ENCODE assay signal across 15 cellular contexts in the genomic region with DNA sequence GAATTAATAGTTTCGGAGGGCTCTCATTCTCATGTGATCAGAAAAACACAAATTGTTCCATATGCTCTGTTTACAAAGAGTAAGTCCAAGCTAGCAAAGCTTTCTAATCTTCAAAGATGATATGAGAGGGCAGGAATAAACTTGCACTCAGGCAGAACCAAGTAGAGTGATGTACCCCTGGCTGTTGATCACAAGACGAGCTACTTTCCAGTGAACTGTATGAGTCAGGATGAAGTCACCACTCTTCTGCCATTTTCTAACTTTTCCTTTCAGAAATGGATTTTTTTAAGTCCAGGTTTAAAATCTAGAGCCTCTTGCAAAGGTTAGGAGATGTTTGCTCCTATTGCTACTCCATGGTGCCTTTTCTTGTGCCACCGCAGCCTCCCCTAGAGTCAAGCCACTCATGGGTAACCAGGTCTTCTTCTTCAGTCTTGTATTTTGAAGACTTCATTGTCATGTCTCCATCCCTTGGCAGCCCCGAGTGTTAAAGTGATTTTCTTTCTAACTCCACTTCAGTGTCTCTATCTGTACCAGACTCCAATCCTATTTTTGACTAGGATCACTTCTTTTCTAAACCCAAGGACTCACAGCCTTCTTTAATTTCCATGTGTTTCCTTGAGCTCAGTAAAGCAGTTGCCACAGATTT.
DNase-seq lines count a peak whose midpoint lies in the region; ATAC-seq, FAIRE-seq and TF ChIP-seq lines count a peak whose summit lies in the region.
"Had no signal": no experiment of that assay in that cellular context is flagged by ENCODE, and none has a peak within 500 bp of the region (broad histone marks: within the 10 kb centered on the region; RNA-seq: fewer than 3 reads in every experiment).

No MANE protein-coding gene starts in this region.

- H3K4me2 ChIP-seq in K562 (ENCODE audit: insufficient read depth, low read length), result no peak overlapping the region

- TF ChIP-seq EP300 in K562 (IDR thresholded peaks at IDR 0.05; ENCODE audit: low read length), result no peak

- H3K4me1 ChIP-seq in K562 (replicated peaks in 1 of 2; ENCODE audit: control insufficient read depth in 2 of 2, insufficient read depth in 2 of 2, low read length in 2 of 2), result peaks cover 0 to 53% of the 10 kb centered on the region in 2 experiments; a peak in 3 of 5 replicates

- H3K4me3 ChIP-seq in K562 (no peak overlapping the region), kidney epithelial cell (ENCODE audit: low read depth, low read length) (no peak overlapping the region)

- TF ChIP-seq RAD21 in K562 (CRISPR knock-in tag; conservative IDR thresholded peaks at IDR 0.05 in 1 of 2, IDR thresholded peaks at IDR 0.05 in 1 of 2), result no peak

- POLR2A ChIA-PET in K562 (lab: Yijun Ruan, JAX), result interaction anchor here (0.6 kb wide), 3 partner anchors 8 to 96 kb away, joined by 3 read pairs; no protein-coding TSS in a partner anchor

- DNase-seq in COLO829 (ENCODE audit: low spot score), result peak; percentile 96
- DNase-seq in HPDE6-E6E7 (ENCODE audit: extremely low spot score), result peak; percentile 90
- peak in 2 of 4 experiments; percentile 26 to 39 for DNase-seq in K562 (ENCODE audit: extremely low read depth in 1 of 4, low spot score in 3 of 4)
- peak; percentile 78 for DNase-seq in kidney epithelial cell (ENCODE audit: low read depth)
- no peak for DNase-seq in NCI-H2227 treated with DMSO at 0.1 percent for 48 hours (lab: John Stamatoyannopoulos, UW)
- no peak for DNase-seq in occipital lobe (lab: John Stamatoyannopoulos, UW)
- no peak for DNase-seq in activated CD4-positive, CD25-positive, alpha-beta regulatory T cell (lab: John Stamatoyannopoulos, UW)
- no peak for DNase-seq in GDM1 (lab: John Stamatoyannopoulos, UW)
- DNase-seq: activated CD8-positive, alpha-beta memory T cell treated with anti-CD3 and anti-CD28 coated beads, Interleukin-2, amount 50 U/mL, for 4 hours; CD8-positive, alpha-beta T cell; MM.1S; NCI-H524 treated with DMSO at 0.1 percent for 48 hours; stimulated activated CD4-positive, alpha-beta T cell treated with anti-CD3 and anti-CD28 coated beads, Interleukin-1b, Interleukin-23, amount 100 ng/mL, for 48 hours; T-cell had no signal

- H3K9me1 ChIP-seq in K562 (ENCODE audit: control insufficient read depth, insufficient read depth, low read length), result no peaks in the 10 kb centered on the region

- CTCF ChIA-PET in K562 (lab: Yijun Ruan, JAX; ENCODE audit: low intra/inter-chr PET ratio), result no interaction called here

- H2AFZ ChIP-seq in K562 (ENCODE audit: low read depth, low read length), result peak overlapping the region; percentile 49

- H3K27me3 ChIP-seq in K562 (ENCODE audit: control insufficient read depth in 2 of 2, insufficient read depth in 2 of 2, low read length in 2 of 2) (no peaks in the 10 kb centered on the region), kidney epithelial cell (ENCODE audit: control insufficient read depth, insufficient read depth, low read length) (no peaks in the 10 kb centered on the region)

- in situ Hi-C loops in K562 (cut with MboI), result no loop called here

- no peak overlapping the region for H3K9ac ChIP-seq in K562 (ENCODE audit: insufficient read depth in 1 of 2, low read depth in 2 of 2, low read length in 2 of 2)

- WGBS in K562 (ENCODE audit: insufficient coverage, low coverage, missing lambda C conversion rate), result 54% methylated on average over 4 of the region's 4 CpGs

- intact Hi-C loops in K562 (cut with micrococcal nuclease), result loop anchor here (5.0 kb wide), 1 partner anchor 104 kb away; no protein-coding TSS in a partner anchor

- no peak for ATAC-seq in K562
- ATAC-seq: CD8-positive, alpha-beta T cell; T-cell had no signal

- no peak for FAIRE-seq in K562 (lab: Jason Lieb, UNC)
- FAIRE-seq: GM12892 had no signal

- no peaks in the 10 kb centered on the region for H3K9me3 ChIP-seq in K562 (replicated peaks; ENCODE audit: control insufficient read depth, insufficient read depth, low read depth, low read length)

- H3K79me2 ChIP-seq in K562 (ENCODE audit: control insufficient read depth, insufficient read depth, low read length), result no peaks in the 10 kb centered on the region

- 0 out of 3 replicates have a peak overlapping the region, but pooled peaks have one; percentile 24 for H3K27ac ChIP-seq in K562 (ENCODE audit: extremely low read depth, low read depth, low read length)

- no peaks in the 10 kb centered on the region for H3K36me3 ChIP-seq in K562 (ENCODE audit: control insufficient read depth, insufficient read depth, low read length)
- H3K36me3 ChIP-seq in kidney epithelial cell (ENCODE audit: control insufficient read depth, insufficient read depth, low read length), result no peaks in the 10 kb centered on the region

- H4K20me1 ChIP-seq in K562 (replicated peaks; ENCODE audit: control insufficient read depth, insufficient read depth, low read length), result no peaks in the 10 kb centered on the region

- no peak for TF ChIP-seq CTCF in K562 (IDR thresholded peaks at IDR 0.05 in 2 of 3, conservative IDR thresholded peaks at IDR 0.05 in 1 of 3; ENCODE audit: insufficient read depth in 2 of 3, low read depth in 1 of 3, low read length in 3 of 3)
- no peak for TF ChIP-seq CTCF in kidney epithelial cell (IDR thresholded peaks at IDR 0.05; ENCODE audit: insufficient read depth, low read length, poor library complexity, severe bottlenecking)

- no TSS peak for BruUV-seq in K562 (replicated peaks; lab: Mats Ljungman, UMichigan)

- no peak for TF ChIP-seq POLR2A in K562 (conservative IDR thresholded peaks at IDR 0.05)

TF ChIP-seq in K562, 482 proteins besides CTCF, POLR2A, EP300 and RAD21 (continues in another document):
- TF ChIP-seq HNRNPUL1 (IDR thresholded peaks at IDR 0.05; ENCODE audit: low read length) (no peak), ZNF175 (CRISPR knock-in tag; IDR thresholded peaks at IDR 0.05; ENCODE audit: low read depth) (peak; percentile 59), TEAD2 (tag; IDR thresholded peaks at IDR 0.05) (no peak), ARID1B (IDR thresholded peaks at IDR 0.05) (0 out of 2 replicates have a peak, but pooled peaks have one; percentile 43), RBM17 (IDR thresholded peaks at IDR 0.05; ENCODE audit: borderline replicate concordance, low read depth, low read length) (no peak), FOXJ3 (CRISPR knock-in tag; IDR thresholded peaks at IDR 0.05) (no peak), ETV5 (CRISPR knock-in tag; IDR thresholded peaks at IDR 0.05; ENCODE audit: low read depth) (no peak), XRCC3 (IDR thresholded peaks at IDR 0.05) (no peak), FOSL1 (tag; conservative IDR thresholded peaks at IDR 0.05) (peak; percentile 98)
- TF ChIP-seq, protein P1, sequence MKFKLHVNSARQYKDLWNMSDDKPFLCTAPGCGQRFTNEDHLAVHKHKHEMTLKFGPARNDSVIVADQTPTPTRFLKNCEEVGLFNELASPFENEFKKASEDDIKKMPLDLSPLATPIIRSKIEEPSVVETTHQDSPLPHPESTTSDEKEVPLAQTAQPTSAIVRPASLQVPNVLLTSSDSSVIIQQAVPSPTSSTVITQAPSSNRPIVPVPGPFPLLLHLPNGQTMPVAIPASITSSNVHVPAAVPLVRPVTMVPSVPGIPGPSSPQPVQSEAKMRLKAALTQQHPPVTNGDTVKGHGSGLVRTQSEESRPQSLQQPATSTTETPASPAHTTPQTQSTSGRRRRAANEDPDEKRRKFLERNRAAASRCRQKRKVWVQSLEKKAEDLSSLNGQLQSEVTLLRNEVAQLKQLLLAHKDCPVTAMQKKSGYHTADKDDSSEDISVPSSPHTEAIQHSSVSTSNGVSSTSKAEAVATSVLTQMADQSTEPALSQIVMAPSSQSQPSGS (CRISPR knock-in tag; IDR thresholded peaks at IDR 0.05), result no peak
- TF ChIP-seq, protein P2, sequence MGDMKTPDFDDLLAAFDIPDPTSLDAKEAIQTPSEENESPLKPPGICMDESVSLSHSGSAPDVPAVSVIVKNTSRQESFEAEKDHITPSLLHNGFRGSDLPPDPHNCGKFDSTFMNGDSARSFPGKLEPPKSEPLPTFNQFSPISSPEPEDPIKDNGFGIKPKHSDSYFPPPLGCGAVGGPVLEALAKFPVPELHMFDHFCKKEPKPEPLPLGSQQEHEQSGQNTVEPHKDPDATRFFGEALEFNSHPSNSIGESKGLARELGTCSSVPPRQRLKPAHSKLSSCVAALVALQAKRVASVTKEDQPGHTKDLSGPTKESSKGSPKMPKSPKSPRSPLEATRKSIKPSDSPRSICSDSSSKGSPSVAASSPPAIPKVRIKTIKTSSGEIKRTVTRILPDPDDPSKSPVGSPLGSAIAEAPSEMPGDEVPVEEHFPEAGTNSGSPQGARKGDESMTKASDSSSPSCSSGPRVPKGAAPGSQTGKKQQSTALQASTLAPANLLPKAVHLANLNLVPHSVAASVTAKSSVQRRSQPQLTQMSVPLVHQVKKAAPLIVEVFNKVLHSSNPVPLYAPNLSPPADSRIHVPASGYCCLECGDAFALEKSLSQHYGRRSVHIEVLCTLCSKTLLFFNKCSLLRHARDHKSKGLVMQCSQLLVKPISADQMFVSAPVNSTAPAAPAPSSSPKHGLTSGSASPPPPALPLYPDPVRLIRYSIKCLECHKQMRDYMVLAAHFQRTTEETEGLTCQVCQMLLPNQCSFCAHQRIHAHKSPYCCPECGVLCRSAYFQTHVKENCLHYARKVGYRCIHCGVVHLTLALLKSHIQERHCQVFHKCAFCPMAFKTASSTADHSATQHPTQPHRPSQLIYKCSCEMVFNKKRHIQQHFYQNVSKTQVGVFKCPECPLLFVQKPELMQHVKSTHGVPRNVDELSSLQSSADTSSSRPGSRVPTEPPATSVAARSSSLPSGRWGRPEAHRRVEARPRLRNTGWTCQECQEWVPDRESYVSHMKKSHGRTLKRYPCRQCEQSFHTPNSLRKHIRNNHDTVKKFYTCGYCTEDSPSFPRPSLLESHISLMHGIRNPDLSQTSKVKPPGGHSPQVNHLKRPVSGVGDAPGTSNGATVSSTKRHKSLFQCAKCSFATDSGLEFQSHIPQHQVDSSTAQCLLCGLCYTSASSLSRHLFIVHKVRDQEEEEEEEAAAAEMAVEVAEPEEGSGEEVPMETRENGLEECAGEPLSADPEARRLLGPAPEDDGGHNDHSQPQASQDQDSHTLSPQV (IDR thresholded peaks at IDR 0.05), result 0 out of 2 replicates have a peak, but pooled peaks have one; percentile 32

Comparison
In these comparisons a context has a peak if more than half of its experiments do, and no peak if none do; other contexts are left out.
1. DNase-seq: peak in COLO829 (single experiment), HPDE6-E6E7 (single experiment) and kidney epithelial cell (single experiment); none in NCI-H2227 treated with DMSO at 0.1 percent for 48 hours (single experiment), occipital lobe (single experiment), activated CD4-positive, CD25-positive, alpha-beta regulatory T cell (0 of 4) and GDM1 (single experiment).